Comparison of ENCODE assay signal across 24 cellular contexts in the genomic region with DNA sequence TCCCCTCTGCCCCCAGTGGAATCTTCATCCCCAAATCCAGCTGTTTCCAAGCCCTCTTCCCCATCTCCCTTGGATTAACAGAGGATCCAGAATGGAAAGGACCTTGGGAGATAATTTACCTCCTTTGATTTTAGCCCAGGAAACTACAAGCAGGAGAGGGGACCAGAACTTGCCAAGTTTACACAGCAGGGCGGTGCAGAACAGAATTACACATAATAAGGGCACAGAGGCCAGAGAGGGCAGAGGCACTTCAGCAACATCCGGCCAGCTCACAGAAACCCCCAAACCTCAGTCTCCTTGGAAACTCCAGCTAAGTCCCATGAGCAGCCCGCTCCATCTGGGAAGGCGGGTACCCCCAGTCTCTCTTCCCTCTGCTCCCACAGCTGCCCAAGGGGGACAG. TPM values are rescaled to one million over a fixed set of nuclear protein-coding genes. Genes with fewer than 3 reads are reported as not detected.
DNase-seq lines count a peak whose midpoint lies in the region; ATAC-seq and TF ChIP-seq lines count a peak whose summit lies in the region.
"Had no signal": no experiment of that assay in that cellular context is flagged by ENCODE, and none has a peak within 500 bp of the region (broad histone marks: within the 10 kb centered on the region; RNA-seq: fewer than 3 reads in every experiment).

No MANE protein-coding gene starts in this region.

- intact Hi-C loops in right lobe of liver (cut with DNase I) (loop anchor here in 1 of 2 donors (5.0 kb wide), 1 partner anchor 37 kb away; no protein-coding TSS in a partner anchor), transverse colon (cut with DNase I; ENCODE audit: low total_unique reads) (no loop called here), thyroid gland (cut with DNase I) (no loop called here)

- no peaks in the 10 kb centered on the region for H3K27me3 Mint-ChIP-seq in nephron (ENCODE audit: low read depth)
- H3K27me3 Mint-ChIP-seq: CD4-positive, alpha-beta memory T cell had no signal

- H3K36me3 ChIP-seq in adipocyte (ENCODE audit: control insufficient read depth, insufficient read depth, low read length, severe bottlenecking) (peaks cover 12% of the 10 kb centered on the region), right lobe of liver (no peaks in the 10 kb centered on the region), transverse colon (no peaks in the 10 kb centered on the region), thyroid gland (no peaks in the 10 kb centered on the region)
- H3K36me3 ChIP-seq: MG63 had no signal

- H3K4me1 ChIP-seq in adipocyte (ENCODE audit: control insufficient read depth, insufficient read depth, low read length): peaks cover 58% of the 10 kb centered on the region
- peaks cover 0 to 95% (median 46%) of the 10 kb centered on the region in 4 donors for H3K4me1 ChIP-seq in right lobe of liver
- peaks cover 6 to 39% (median 19%) of the 10 kb centered on the region in 4 donors for H3K4me1 ChIP-seq in transverse colon
- H3K4me1 ChIP-seq in thyroid gland: peaks cover 43 to 72% of the 10 kb centered on the region in 2 donors

- no peaks in the 10 kb centered on the region for H3K9me3 Mint-ChIP-seq in nephron
- H3K9me3 Mint-ChIP-seq: CD4-positive, alpha-beta memory T cell had no signal

- TF ChIP-seq EP300 in transverse colon (IDR thresholded peaks at IDR 0.05; ENCODE audit: low read depth): no peak

- peak overlapping the region; percentile 87 for H3K9ac ChIP-seq in adipocyte (ENCODE audit: low read length)

- no peak for TF ChIP-seq CTCF in right lobe of liver (IDR thresholded peaks at IDR 0.05)
- no peak for TF ChIP-seq CTCF in nephron (IDR thresholded peaks at IDR 0.05; ENCODE audit: unreplicated experiment in 3 of 3)
- TF ChIP-seq CTCF in transverse colon (IDR thresholded peaks at IDR 0.05): no peak
- no peak for TF ChIP-seq CTCF in thyroid gland (IDR thresholded peaks at IDR 0.05)

- H3K27ac ChIP-seq in right lobe of liver (peak overlapping the region in 2 of 3 donors; percentile 84 to 94), transverse colon (peak overlapping the region in 3 of 4 donors; percentile 21 to 62 (median 52)), thyroid gland (peak overlapping the region in 1 of 3 donors; percentile 21)
- H3K27ac ChIP-seq: SK-N-MC had no signal

- in situ Hi-C loops in transverse colon (cut with MboI; ENCODE audit: low pct_ligation_motif_present in 1 of 4, low pct_unique_long_range_greater_than_20kb in 1 of 4, low sequenced_read_pairs in 3 of 4): loop anchor here in 1 of 4 donors (10.0 kb wide), 1 partner anchor 210 kb away; no protein-coding TSS in a partner anchor

- ATAC-seq in right lobe of liver (no peak), HG03135 (IDR thresholded peaks at IDR 0.05; ENCODE audit: unreplicated experiment) (no peak), HG03457 (IDR thresholded peaks at IDR 0.05; ENCODE audit: unreplicated experiment) (no peak)
- ATAC-seq: GM12878, PC-3 had no signal

- H3K36me3 Mint-ChIP-seq in nephron (ENCODE audit: low read depth): no peaks in the 10 kb centered on the region
- H3K36me3 Mint-ChIP-seq: CD4-positive, alpha-beta memory T cell had no signal

- no peaks in the 10 kb centered on the region for H3K9me3 ChIP-seq in adipocyte (ENCODE audit: control insufficient read depth, low read length)
- no peaks in the 10 kb centered on the region for H3K9me3 ChIP-seq in right lobe of liver
- no peaks in the 10 kb centered on the region for H3K9me3 ChIP-seq in transverse colon
- no peaks in the 10 kb centered on the region for H3K9me3 ChIP-seq in thyroid gland
- H3K9me3 ChIP-seq: Caco-2, MG63 had no signal

- TF ChIP-seq POLR2A in right lobe of liver (IDR thresholded peaks at IDR 0.05): peak; percentile 7
- TF ChIP-seq POLR2A in transverse colon (IDR thresholded peaks at IDR 0.05): no peak
- TF ChIP-seq POLR2A in thyroid gland (IDR thresholded peaks at IDR 0.05): no peak

- no peaks in the 10 kb centered on the region for H3K27me3 ChIP-seq in adipocyte (replicated peaks; ENCODE audit: control insufficient read depth, insufficient read depth, low read length)
- no peaks in the 10 kb centered on the region for H3K27me3 ChIP-seq in right lobe of liver
- no peaks in the 10 kb centered on the region for H3K27me3 ChIP-seq in transverse colon
- H3K27me3 ChIP-seq in thyroid gland: no peaks in the 10 kb centered on the region
- H3K27me3 ChIP-seq: MG63 had no signal

- peak overlapping the region in 2 of 3 experiments; percentile 64 to 81 for H3K27ac Mint-ChIP-seq in nephron

- peaks cover 55% of the 10 kb centered on the region for H3K4me1 Mint-ChIP-seq in nephron

- 20% methylated on average over 1 of the region's 4 CpGs for whole genome bisulfite sequencing in right lobe of liver (ENCODE audit: insufficient coverage, low coverage, low lambda C conversion rate, missing lambda C conversion rate)
- WGBS in transverse colon (ENCODE audit: low coverage in 1 of 2), 2 donors: 70 to 80% methylated on average over 3 to 4 of the region's 4 CpGs
- 86 to 92% methylated on average over 2 to 4 of the region's 4 CpGs for WGBS in thyroid gland, 2 donors

- DNase-seq in adipocyte (ENCODE audit: low read depth): no peak
- DNase-seq in right lobe of liver: no peak
- DNase-seq in transverse colon: no peak
- no peak for DNase-seq in effector CD8-positive, alpha-beta T cell (lab: John Stamatoyannopoulos, UW)
- no peak for DNase-seq in thyroid gland
- DNase-seq: Caco-2; CD4-positive, alpha-beta memory T cell; DMS 273 treated with DMSO at 0.1 percent for 48 hours; DMS79 treated with DMSO at 0.1 percent for 48 hours; GOT3; Kasumi-1; MG63; NCI-H1417; NCI-H1694 treated with DMSO at 0.1 percent for 48 hours; NCI-H2081 treated with DMSO at 0.1 percent for 48 hours; NCI-H2171 treated with DMSO at 0.1 percent for 48 hours; NCI-H446; NCI-H526 treated with DMSO at 0.1 percent for 48 hours; PC-3 had no signal

- H3K4me3 ChIP-seq in adipocyte (ENCODE audit: low read length) (no peak overlapping the region), right lobe of liver (no peak overlapping the region), transverse colon (no peak overlapping the region), thyroid gland (replicated peaks in 1 of 3) (no peak overlapping the region)
- H3K4me3 ChIP-seq: GM12878, MG63, SK-N-MC had no signal

- H3K4me3 Mint-ChIP-seq in nephron: no peak overlapping the region
- H3K4me3 Mint-ChIP-seq: CD4-positive, alpha-beta memory T cell had no signal

RNA-seq across cellular contexts. Expression of gene PEMT, which starts 27.2 kb away (rescaled TPM):
- total RNA-seq in right lobe of liver (100 to 1,000 TPM in 5 of 6 experiments, 10 to 100 TPM in 1; 92.4 to 184 (median 170) TPM), transverse colon (10 to 100 TPM in 2 of 4 donors, 1 to 10 TPM in 2; 3.2 to 10.2 (median 7.1) TPM), thyroid gland (10 to 100 TPM; 52.5 to 76.1 (median 62.6) TPM)

Comparison
In these comparisons a context has a peak if more than half of its experiments do, and no peak if none do; other contexts are left out.
1. RNA of gene PEMT, which starts 27.2 kb away (total RNA-seq): 92.4 to 184 TPM in right lobe of liver and 52.5 to 76.1 TPM in thyroid gland; 3.2 to 10.2 TPM in transverse colon; every median in the first group is over 4 times any median in the second.